8 cellular contexts compared by ENCODE assay signal in genomic region chr1:203338335-203339036, GRCh38. TPM values are rescaled to one million over a fixed set of nuclear protein-coding genes. Genes with fewer than 3 reads are reported as not detected.
DNase-seq lines count a peak whose midpoint lies in the region; ATAC-seq and TF ChIP-seq lines count a peak whose summit lies in the region.

No MANE protein-coding gene starts in this region.

- intact Hi-C loops in heart right ventricle (cut with DNase I) = loop anchor here in 8 of 10 donors (1.0 to 10.0 kb wide), 5 partner anchors 32 to 286 kb away; partner anchors contain the start of gene ATP2B4 (in 1 of the 8)

- H4K20me1 ChIP-seq in MM.1S (ENCODE audit: insufficient read depth, low read length) (no peaks in the 10 kb centered on the region), SU-DHL-6 (ENCODE audit: low read depth, low read length) (no peaks in the 10 kb centered on the region)

- H3K9ac ChIP-seq in MM.1S (ENCODE audit: low read length) = no peak overlapping the region
- H3K9ac ChIP-seq in SU-DHL-6 (ENCODE audit: low read length) = peak overlapping the region; percentile 25; the same call in 1 of the 2 replicates

- H3K9me3 ChIP-seq in MM.1S (replicated peaks; ENCODE audit: insufficient read depth, low read length) (no peaks in the 10 kb centered on the region), SU-DHL-6 (ENCODE audit: insufficient read depth, low read length) (no peaks in the 10 kb centered on the region), heart right ventricle (no peaks in the 10 kb centered on the region)

- H3K36me3 ChIP-seq in MM.1S (replicated peaks; ENCODE audit: insufficient read depth, low read length) (no peaks in the 10 kb centered on the region), SU-DHL-6 (ENCODE audit: low read length) (no peaks in the 10 kb centered on the region), heart right ventricle (peaks cover 0 to 19% (median 0%) of the 10 kb centered on the region in 9 donors)

- H3K4me2 ChIP-seq in MM.1S (ENCODE audit: low read depth, low read length) = no peak overlapping the region
- H3K4me2 ChIP-seq in SU-DHL-6 (ENCODE audit: low read depth, low read length, poor library complexity, severe bottlenecking) = no peak overlapping the region

- ATAC-seq in activated naive CD8-positive, alpha-beta T cell treated with anti-CD3 and anti-CD28 coated beads, Interleukin-2, amount 50 U/mL, for 24 hours = peak; percentile 43
- ATAC-seq in heart right ventricle (peak; percentile 43 to 77 (median 67)), GM18870 (IDR thresholded peaks at IDR 0.05; ENCODE audit: unreplicated experiment) (no peak), GM21526 (IDR thresholded peaks at IDR 0.05; ENCODE audit: low FRiP score, unreplicated experiment) (no peak)

- H3K27me3 ChIP-seq in MM.1S (replicated peaks; ENCODE audit: insufficient read depth, low read length) (peaks cover 14% of the 10 kb centered on the region), SU-DHL-6 (ENCODE audit: low read length) (no peaks in the 10 kb centered on the region), heart right ventricle (peaks cover 0 to 25% (median 0%) of the 10 kb centered on the region in 7 donors)

- H3K36me3 Mint-ChIP-seq in activated naive CD8-positive, alpha-beta T cell treated with anti-CD3 and anti-CD28 coated beads, Interleukin-2, amount 50 U/mL, for 24 hours (ENCODE audit: low read depth) = no peaks in the 10 kb centered on the region

- WGBS in heart right ventricle, 2 donors = 49 to 56% methylated on average over 18 of the region's 18 CpGs

- no peaks in the 10 kb centered on the region for H3K79me2 ChIP-seq in MM.1S (ENCODE audit: low read length)
- no peaks in the 10 kb centered on the region for H3K79me2 ChIP-seq in SU-DHL-6 (ENCODE audit: insufficient read depth, low read length)

- H3K4me3 Mint-ChIP-seq in activated naive CD8-positive, alpha-beta T cell treated with anti-CD3 and anti-CD28 coated beads, Interleukin-2, amount 50 U/mL, for 24 hours = no peak overlapping the region

- H3K27ac ChIP-seq in MM.1S (ENCODE audit: low read length) (no peak overlapping the region), SU-DHL-6 (ENCODE audit: low read depth, low read length) (0 out of 2 replicates have a peak overlapping the region, but pooled peaks have one; percentile 0), heart right ventricle (no peak overlapping the region)

- H3K4me1 ChIP-seq in MM.1S (ENCODE audit: low read length) = peaks cover 16% of the 10 kb centered on the region; the same call in 1 of the 2 replicates
- peaks cover 0 to 35% (median 13%) of the 10 kb centered on the region in 9 donors for H3K4me1 ChIP-seq in heart right ventricle

- H2AFZ ChIP-seq in MM.1S (ENCODE audit: low read length) (peak overlapping the region; percentile 42), SU-DHL-6 (ENCODE audit: low read depth, low read length, severe bottlenecking) (no peak overlapping the region)

- H3K4me3 ChIP-seq in MM.1S (ENCODE audit: low read length) (no peak overlapping the region), SU-DHL-6 (ENCODE audit: insufficient read depth, low read length, poor library complexity, severe bottlenecking) (no peak overlapping the region), heart right ventricle (no peak overlapping the region)

- H3K9me2 ChIP-seq in MM.1S (replicated peaks; ENCODE audit: insufficient read depth, low read length) (no peaks in the 10 kb centered on the region), SU-DHL-6 (replicated peaks; ENCODE audit: insufficient read depth, low read length) (no peaks in the 10 kb centered on the region)

- peaks cover 15% of the 10 kb centered on the region for H3K27me3 Mint-ChIP-seq in activated naive CD8-positive, alpha-beta T cell treated with anti-CD3 and anti-CD28 coated beads, Interleukin-2, amount 50 U/mL, for 24 hours

- TF ChIP-seq CTCF in MM.1S (IDR thresholded peaks at IDR 0.05; ENCODE audit: low read length) (peak; percentile 92), SU-DHL-6 (IDR thresholded peaks at IDR 0.05; ENCODE audit: insufficient read depth, low read length, poor library complexity, severe bottlenecking) (peak; percentile 49), heart right ventricle (IDR thresholded peaks at IDR 0.05) (peak; percentile 85 to 94 (median 88))

- H3F3A ChIP-seq in MM.1S (ENCODE audit: insufficient read depth, low read length) (no peaks in the 10 kb centered on the region), SU-DHL-6 (ENCODE audit: insufficient read depth) (0 out of 2 replicates have a peak, but pooled peaks cover 5% of the 10 kb centered on the region)

- no peaks in the 10 kb centered on the region for H3K9me3 Mint-ChIP-seq in activated naive CD8-positive, alpha-beta T cell treated with anti-CD3 and anti-CD28 coated beads, Interleukin-2, amount 50 U/mL, for 24 hours

- DNase-seq in GM03348 (ENCODE audit: low spot score) (peak; percentile 84), MM.1S (peak; percentile 82), heart right ventricle (peak; percentile 37 to 62), putamen (ENCODE audit: low spot score) (peak; percentile 56)
- DNase-seq in activated naive CD8-positive, alpha-beta T cell treated with anti-CD3 and anti-CD28 coated beads, Interleukin-2, amount 50 U/mL, for 24 hours = peak; percentile 55

- peaks cover 16% of the 10 kb centered on the region for H3K4me1 Mint-ChIP-seq in activated naive CD8-positive, alpha-beta T cell treated with anti-CD3 and anti-CD28 coated beads, Interleukin-2, amount 50 U/mL, for 24 hours

- no peak overlapping the region for H3K27ac Mint-ChIP-seq in activated naive CD8-positive, alpha-beta T cell treated with anti-CD3 and anti-CD28 coated beads, Interleukin-2, amount 50 U/mL, for 24 hours

RNA-seq across cellular contexts. Expression of gene FMOD, which starts 12.4 kb away (rescaled TPM):
- total RNA-seq in heart right ventricle = 10 to 100 TPM in 5 of 10 donors, 1 to 10 TPM in 5; 7.0 to 20.5 (median 10.7) TPM
- 10 to 100 TPM in 1 of 2 donors, 1 to 10 TPM in 1; 4.5 to 11.2 TPM for polyA plus RNA-seq in heart right ventricle

RNA-seq across cellular contexts. Expression of gene BTG2, which starts 33.2 kb away (rescaled TPM):
- 100 to 1,000 TPM in 3 of 10 donors, 10 to 100 TPM in 7; 26.4 to 349 (median 58.9) TPM for total RNA-seq in heart right ventricle
- 10 to 100 TPM; 28.3 to 49.6 TPM for polyA plus RNA-seq in heart right ventricle

Comparison
In these comparisons a context has a peak if more than half of its experiments do, and no peak if none do; other contexts are left out.
1. ATAC-seq: peak in activated naive CD8-positive, alpha-beta T cell treated with anti-CD3 and anti-CD28 coated beads, Interleukin-2, amount 50 U/mL, for 24 hours (single experiment) and heart right ventricle (8 of 8); none in GM18870 (single experiment) and GM21526 (single experiment).
2. Peak in every context shown above with its lines, with median percentiles within 50 percentile points of each other: DNase-seq and CTCF ChIP-seq.